In genomic region chr18:5588529-5588928, GRCh38 we compare ENCODE assay signal across 8 cellular contexts. TPM values are rescaled to one million over a fixed set of nuclear protein-coding genes. Genes with fewer than 3 reads are reported as not detected.
"Had no signal": no experiment of that assay in that cellular context is flagged by ENCODE, and none has a peak within 500 bp of the region (broad histone marks: within the 10 kb centered on the region; RNA-seq: fewer than 3 reads in every experiment).

No MANE protein-coding gene starts in this region.

- ATAC-seq: GM23338 had no signal

- FAIRE-seq: H1, H54, HTR-8/SVneo had no signal

- H3K4me2 ChIP-seq: GM23338 had no signal

- H2AFZ ChIP-seq: GM23338 had no signal

- H3K4me3 ChIP-seq: GM23338 had no signal

- DNase-seq: H9, HCEC 1CT, KBM-7 had no signal

RNA-seq across cellular contexts. Expression of gene EPB41L3, which starts 44.7 kb away (rescaled TPM):
- total RNA-seq: HT-29 had no signal
